Comparison of ENCODE assay signal across 2 cellular contexts in the genomic region with DNA sequence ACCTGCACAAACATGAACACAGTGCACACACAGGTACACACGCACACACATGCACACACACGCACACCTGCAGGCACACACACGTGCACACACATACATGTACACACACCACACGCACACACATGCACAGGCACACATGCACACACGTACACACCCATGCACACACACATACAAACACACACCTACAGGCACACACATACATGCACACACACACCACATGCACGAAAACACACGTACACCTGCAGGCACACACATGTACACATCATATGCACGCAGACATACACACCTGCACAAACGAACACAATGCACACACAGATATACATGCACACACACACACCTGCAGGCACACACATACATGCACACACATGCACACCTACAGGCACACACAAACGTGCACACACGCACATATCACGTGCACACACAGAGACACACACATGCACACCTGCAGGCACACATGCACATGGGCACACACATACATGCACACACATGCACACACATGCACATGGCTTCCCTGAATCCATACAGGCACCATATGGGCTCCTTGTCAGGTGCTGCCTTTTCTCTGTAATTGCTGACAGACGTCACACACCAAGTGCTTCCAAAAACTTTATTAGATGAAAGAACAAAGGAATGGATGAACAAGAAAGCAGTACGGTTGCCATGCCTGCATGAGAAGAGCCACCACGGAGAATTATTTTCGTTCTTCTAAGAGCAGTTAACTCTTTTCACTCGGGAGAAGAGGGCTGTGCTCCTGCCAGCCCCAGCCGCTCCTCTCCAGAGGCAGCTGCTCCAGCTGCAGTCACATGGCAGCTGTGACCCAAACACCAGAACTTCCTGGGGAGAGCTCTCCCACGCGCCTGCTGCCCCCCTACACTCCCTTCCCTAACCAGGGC.
TF ChIP-seq lines count a peak whose summit lies in the region.

No MANE protein-coding gene starts in this region.

TF ChIP-seq in HEK293, 187 proteins besides CTCF, POLR2A, EP300 and RAD21 (continued from another document):
- TF ChIP-seq, protein P1, sequence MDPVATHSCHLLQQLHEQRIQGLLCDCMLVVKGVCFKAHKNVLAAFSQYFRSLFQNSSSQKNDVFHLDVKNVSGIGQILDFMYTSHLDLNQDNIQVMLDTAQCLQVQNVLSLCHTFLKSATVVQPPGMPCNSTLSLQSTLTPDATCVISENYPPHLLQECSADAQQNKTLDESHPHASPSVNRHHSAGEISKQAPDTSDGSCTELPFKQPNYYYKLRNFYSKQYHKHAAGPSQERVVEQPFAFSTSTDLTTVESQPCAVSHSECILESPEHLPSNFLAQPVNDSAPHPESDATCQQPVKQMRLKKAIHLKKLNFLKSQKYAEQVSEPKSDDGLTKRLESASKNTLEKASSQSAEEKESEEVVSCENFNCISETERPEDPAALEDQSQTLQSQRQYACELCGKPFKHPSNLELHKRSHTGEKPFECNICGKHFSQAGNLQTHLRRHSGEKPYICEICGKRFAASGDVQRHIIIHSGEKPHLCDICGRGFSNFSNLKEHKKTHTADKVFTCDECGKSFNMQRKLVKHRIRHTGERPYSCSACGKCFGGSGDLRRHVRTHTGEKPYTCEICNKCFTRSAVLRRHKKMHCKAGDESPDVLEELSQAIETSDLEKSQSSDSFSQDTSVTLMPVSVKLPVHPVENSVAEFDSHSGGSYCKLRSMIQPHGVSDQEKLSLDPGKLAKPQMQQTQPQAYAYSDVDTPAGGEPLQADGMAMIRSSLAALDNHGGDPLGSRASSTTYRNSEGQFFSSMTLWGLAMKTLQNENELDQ (tag by site-specific recombination; IDR thresholded peaks at IDR 0.05; ENCODE audit: low read depth) = no peak
- peak; percentile 48; the same call in 1 of the 2 replicates for TF ChIP-seq ZNF777 (tag by site-specific recombination; IDR thresholded peaks at IDR 0.05; ENCODE audit: borderline replicate concordance)

TF ChIP-seq in K562, 482 proteins besides CTCF, POLR2A, EP300 and RAD21 (continued from another document):
- TF ChIP-seq CBFA2T2 (conservative IDR thresholded peaks at IDR 0.05) (no peak), CC2D1A (IDR thresholded peaks at IDR 0.05) (no peak), ZNF444 (CRISPR knock-in tag; IDR thresholded peaks at IDR 0.05) (no peak), SUPT5H (IDR thresholded peaks at IDR 0.05) (peak; percentile 51), CBFA2T3 (IDR thresholded peaks at IDR 0.05) (peak; percentile 7; the same call in 1 of the 2 replicates), PHF20 (IDR thresholded peaks at IDR 0.05; ENCODE audit: partially characterized antibody) (peak; percentile 56), ZNF12 (CRISPR knock-in tag; IDR thresholded peaks at IDR 0.05) (no peak), ILF3 (IDR thresholded peaks at IDR 0.05; ENCODE audit: borderline replicate concordance) (no peak), NFXL1 (CRISPR knock-in tag; IDR thresholded peaks at IDR 0.05) (no peak), ESRRA (IDR thresholded peaks at IDR 0.05; ENCODE audit: borderline replicate concordance, low read depth) (no peak), POLR2B (IDR thresholded peaks at IDR 0.05; ENCODE audit: low read depth, partially characterized antibody) (peak; percentile 51), MCM2 (IDR thresholded peaks at IDR 0.05; ENCODE audit: low read depth) (no peak), TARDBP (IDR thresholded peaks at IDR 0.05) (peak; percentile 88; the same call in 1 of the 2 replicates), RNF2 (IDR thresholded peaks at IDR 0.05) (no peak), KAT8 (IDR thresholded peaks at IDR 0.05; ENCODE audit: low read depth) (no peak)
- TF ChIP-seq, protein P2, sequence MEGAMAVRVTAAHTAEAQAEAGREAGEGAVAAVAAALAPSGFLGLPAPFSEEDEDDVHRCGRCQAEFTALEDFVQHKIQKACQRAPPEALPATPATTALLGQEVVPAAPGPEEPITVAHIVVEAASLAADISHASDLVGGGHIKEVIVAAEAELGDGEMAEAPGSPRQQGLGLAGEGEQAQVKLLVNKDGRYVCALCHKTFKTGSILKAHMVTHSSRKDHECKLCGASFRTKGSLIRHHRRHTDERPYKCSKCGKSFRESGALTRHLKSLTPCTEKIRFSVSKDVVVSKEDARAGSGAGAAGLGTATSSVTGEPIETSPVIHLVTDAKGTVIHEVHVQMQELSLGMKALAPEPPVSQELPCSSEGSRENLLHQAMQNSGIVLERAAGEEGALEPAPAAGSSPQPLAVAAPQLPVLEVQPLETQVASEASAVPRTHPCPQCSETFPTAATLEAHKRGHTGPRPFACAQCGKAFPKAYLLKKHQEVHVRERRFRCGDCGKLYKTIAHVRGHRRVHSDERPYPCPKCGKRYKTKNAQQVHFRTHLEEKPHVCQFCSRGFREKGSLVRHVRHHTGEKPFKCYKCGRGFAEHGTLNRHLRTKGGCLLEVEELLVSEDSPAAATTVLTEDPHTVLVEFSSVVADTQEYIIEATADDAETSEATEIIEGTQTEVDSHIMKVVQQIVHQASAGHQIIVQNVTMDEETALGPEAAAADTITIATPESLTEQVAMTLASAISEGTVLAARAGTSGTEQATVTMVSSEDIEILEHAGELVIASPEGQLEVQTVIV (CRISPR knock-in tag; IDR thresholded peaks at IDR 0.05; ENCODE audit: borderline replicate concordance) = no peak
- TF ChIP-seq, protein P3, sequence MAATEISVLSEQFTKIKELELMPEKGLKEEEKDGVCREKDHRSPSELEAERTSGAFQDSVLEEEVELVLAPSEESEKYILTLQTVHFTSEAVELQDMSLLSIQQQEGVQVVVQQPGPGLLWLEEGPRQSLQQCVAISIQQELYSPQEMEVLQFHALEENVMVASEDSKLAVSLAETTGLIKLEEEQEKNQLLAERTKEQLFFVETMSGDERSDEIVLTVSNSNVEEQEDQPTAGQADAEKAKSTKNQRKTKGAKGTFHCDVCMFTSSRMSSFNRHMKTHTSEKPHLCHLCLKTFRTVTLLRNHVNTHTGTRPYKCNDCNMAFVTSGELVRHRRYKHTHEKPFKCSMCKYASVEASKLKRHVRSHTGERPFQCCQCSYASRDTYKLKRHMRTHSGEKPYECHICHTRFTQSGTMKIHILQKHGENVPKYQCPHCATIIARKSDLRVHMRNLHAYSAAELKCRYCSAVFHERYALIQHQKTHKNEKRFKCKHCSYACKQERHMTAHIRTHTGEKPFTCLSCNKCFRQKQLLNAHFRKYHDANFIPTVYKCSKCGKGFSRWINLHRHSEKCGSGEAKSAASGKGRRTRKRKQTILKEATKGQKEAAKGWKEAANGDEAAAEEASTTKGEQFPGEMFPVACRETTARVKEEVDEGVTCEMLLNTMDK (IDR thresholded peaks at IDR 0.05; ENCODE audit: borderline replicate concordance, insufficient read depth, low read depth, low read length, poor library complexity, severe bottlenecking) = no peak
- TF ChIP-seq, protein P4, sequence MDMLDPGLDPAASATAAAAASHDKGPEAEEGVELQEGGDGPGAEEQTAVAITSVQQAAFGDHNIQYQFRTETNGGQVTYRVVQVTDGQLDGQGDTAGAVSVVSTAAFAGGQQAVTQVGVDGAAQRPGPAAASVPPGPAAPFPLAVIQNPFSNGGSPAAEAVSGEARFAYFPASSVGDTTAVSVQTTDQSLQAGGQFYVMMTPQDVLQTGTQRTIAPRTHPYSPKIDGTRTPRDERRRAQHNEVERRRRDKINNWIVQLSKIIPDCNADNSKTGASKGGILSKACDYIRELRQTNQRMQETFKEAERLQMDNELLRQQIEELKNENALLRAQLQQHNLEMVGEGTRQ (CRISPR knock-in tag; IDR thresholded peaks at IDR 0.05) = no peak
- TF ChIP-seq, protein P5, sequence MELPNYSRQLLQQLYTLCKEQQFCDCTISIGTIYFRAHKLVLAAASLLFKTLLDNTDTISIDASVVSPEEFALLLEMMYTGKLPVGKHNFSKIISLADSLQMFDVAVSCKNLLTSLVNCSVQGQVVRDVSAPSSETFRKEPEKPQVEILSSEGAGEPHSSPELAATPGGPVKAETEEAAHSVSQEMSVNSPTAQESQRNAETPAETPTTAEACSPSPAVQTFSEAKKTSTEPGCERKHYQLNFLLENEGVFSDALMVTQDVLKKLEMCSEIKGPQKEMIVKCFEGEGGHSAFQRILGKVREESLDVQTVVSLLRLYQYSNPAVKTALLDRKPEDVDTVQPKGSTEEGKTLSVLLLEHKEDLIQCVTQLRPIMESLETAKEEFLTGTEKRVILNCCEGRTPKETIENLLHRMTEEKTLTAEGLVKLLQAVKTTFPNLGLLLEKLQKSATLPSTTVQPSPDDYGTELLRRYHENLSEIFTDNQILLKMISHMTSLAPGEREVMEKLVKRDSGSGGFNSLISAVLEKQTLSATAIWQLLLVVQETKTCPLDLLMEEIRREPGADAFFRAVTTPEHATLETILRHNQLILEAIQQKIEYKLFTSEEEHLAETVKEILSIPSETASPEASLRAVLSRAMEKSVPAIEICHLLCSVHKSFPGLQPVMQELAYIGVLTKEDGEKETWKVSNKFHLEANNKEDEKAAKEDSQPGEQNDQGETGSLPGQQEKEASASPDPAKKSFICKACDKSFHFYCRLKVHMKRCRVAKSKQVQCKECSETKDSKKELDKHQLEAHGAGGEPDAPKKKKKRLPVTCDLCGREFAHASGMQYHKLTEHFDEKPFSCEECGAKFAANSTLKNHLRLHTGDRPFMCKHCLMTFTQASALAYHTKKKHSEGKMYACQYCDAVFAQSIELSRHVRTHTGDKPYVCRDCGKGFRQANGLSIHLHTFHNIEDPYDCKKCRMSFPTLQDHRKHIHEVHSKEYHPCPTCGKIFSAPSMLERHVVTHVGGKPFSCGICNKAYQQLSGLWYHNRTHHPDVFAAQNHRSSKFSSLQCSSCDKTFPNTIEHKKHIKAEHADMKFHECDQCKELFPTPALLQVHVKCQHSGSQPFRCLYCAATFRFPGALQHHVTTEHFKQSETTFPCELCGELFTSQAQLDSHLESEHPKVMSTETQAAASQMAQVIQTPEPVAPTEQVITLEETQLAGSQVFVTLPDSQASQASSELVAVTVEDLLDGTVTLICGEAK (IDR thresholded peaks at IDR 0.05) = peak; percentile 83
- TF ChIP-seq, protein P5 (CRISPR knock-in tag; IDR thresholded peaks at IDR 0.05) = peak; percentile 92
- TF ChIP-seq, protein P6, sequence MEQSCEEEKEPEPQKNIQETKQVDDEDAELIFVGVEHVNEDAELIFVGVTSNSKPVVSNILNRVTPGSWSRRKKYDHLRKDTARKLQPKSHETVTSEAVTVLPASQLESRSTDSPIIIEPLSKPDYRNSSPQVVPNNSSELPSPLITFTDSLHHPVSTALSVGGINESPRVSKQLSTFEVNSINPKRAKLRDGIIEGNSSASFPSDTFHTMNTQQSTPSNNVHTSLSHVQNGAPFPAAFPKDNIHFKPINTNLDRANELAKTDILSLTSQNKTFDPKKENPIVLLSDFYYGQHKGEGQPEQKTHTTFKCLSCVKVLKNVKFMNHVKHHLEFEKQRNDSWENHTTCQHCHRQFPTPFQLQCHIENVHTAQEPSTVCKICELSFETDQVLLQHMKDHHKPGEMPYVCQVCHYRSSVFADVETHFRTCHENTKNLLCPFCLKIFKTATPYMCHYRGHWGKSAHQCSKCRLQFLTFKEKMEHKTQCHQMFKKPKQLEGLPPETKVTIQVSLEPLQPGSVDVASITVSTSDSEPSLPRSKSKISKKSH (CRISPR knock-in tag; IDR thresholded peaks at IDR 0.05) = no peak
- TF ChIP-seq, protein P7, sequence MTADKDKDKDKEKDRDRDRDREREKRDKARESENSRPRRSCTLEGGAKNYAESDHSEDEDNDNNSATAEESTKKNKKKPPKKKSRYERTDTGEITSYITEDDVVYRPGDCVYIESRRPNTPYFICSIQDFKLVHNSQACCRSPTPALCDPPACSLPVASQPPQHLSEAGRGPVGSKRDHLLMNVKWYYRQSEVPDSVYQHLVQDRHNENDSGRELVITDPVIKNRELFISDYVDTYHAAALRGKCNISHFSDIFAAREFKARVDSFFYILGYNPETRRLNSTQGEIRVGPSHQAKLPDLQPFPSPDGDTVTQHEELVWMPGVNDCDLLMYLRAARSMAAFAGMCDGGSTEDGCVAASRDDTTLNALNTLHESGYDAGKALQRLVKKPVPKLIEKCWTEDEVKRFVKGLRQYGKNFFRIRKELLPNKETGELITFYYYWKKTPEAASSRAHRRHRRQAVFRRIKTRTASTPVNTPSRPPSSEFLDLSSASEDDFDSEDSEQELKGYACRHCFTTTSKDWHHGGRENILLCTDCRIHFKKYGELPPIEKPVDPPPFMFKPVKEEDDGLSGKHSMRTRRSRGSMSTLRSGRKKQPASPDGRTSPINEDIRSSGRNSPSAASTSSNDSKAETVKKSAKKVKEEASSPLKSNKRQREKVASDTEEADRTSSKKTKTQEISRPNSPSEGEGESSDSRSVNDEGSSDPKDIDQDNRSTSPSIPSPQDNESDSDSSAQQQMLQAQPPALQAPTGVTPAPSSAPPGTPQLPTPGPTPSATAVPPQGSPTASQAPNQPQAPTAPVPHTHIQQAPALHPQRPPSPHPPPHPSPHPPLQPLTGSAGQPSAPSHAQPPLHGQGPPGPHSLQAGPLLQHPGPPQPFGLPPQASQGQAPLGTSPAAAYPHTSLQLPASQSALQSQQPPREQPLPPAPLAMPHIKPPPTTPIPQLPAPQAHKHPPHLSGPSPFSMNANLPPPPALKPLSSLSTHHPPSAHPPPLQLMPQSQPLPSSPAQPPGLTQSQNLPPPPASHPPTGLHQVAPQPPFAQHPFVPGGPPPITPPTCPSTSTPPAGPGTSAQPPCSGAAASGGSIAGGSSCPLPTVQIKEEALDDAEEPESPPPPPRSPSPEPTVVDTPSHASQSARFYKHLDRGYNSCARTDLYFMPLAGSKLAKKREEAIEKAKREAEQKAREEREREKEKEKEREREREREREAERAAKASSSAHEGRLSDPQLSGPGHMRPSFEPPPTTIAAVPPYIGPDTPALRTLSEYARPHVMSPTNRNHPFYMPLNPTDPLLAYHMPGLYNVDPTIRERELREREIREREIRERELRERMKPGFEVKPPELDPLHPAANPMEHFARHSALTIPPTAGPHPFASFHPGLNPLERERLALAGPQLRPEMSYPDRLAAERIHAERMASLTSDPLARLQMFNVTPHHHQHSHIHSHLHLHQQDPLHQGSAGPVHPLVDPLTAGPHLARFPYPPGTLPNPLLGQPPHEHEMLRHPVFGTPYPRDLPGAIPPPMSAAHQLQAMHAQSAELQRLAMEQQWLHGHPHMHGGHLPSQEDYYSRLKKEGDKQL (CRISPR knock-in tag; IDR thresholded peaks at IDR 0.05; ENCODE audit: borderline replicate concordance) = no peak
